ENCODE assay signal across 18 cellular contexts in genomic region chr19:43675906-43676305, GRCh38. TPM values are rescaled to one million over a fixed set of nuclear protein-coding genes. Genes with fewer than 3 reads are reported as not detected.
DNase-seq lines count a peak whose midpoint lies in the region; ATAC-seq and TF ChIP-seq lines count a peak whose summit lies in the region.
"Had no signal": no experiment of that assay in that cellular context is flagged by ENCODE, and none has a peak within 500 bp of the region (broad histone marks: within the 10 kb centered on the region; RNA-seq: fewer than 3 reads in every experiment).

No MANE protein-coding gene starts in this region.

- H3K27ac ChIP-seq in KMS-11 = no peak overlapping the region
- H3K27ac ChIP-seq in neural progenitor cell = no peak overlapping the region
- H3K27ac ChIP-seq: gastroesophageal sphincter, thoracic aorta had no signal

- H2AFZ ChIP-seq in KMS-11 (ENCODE audit: low read depth) (peak overlapping the region; percentile 38; the same call in 1 of the 2 replicates), neural progenitor cell (replicated peaks) (peak overlapping the region; percentile 54)

- H3K4me1 ChIP-seq in KMS-11 (ENCODE audit: low read depth, poor library complexity, severe bottlenecking) (peaks cover 5% of the 10 kb centered on the region), adipocyte (ENCODE audit: control insufficient read depth, insufficient read depth, low read length) (peaks cover 22% of the 10 kb centered on the region), neural progenitor cell (peaks cover 4% of the 10 kb centered on the region)

- peaks cover 25% of the 10 kb centered on the region for H3K4me1 Mint-ChIP-seq in Calu3 (ENCODE audit: low read depth, unreplicated experiment)
- H3K4me1 Mint-ChIP-seq in neural progenitor cell = peaks cover 9% of the 10 kb centered on the region

- H3F3A ChIP-seq in neural progenitor cell (ENCODE audit: low read depth) = peaks cover 6% of the 10 kb centered on the region

- H3K4me3 Mint-ChIP-seq in Calu3 (ENCODE audit: low read depth, unreplicated experiment) (peak overlapping the region; percentile 55), neural progenitor cell (no peak overlapping the region)

- H3K36me3 Mint-ChIP-seq in Calu3 (ENCODE audit: insufficient read depth, unreplicated experiment) (peaks cover 6% of the 10 kb centered on the region), neural progenitor cell (no peaks in the 10 kb centered on the region)
- H3K36me3 Mint-ChIP-seq: CD4-positive, CD25-positive, alpha-beta regulatory T cell had no signal

- BruUV-seq in Calu3 (replicated peaks; lab: Mats Ljungman, UMichigan) = no TSS peak

- ATAC-seq in HG03108 (IDR thresholded peaks at IDR 0.05; ENCODE audit: unreplicated experiment) = no peak
- ATAC-seq: gastroesophageal sphincter had no signal

- H3K4me3 ChIP-seq in KMS-11 (IDR thresholded peaks at IDR 0.05; ENCODE audit: insufficient read depth, low read depth, low read length) (no peak overlapping the region), adipocyte (ENCODE audit: low read length) (no peak overlapping the region), neural progenitor cell (no peak overlapping the region)
- H3K4me3 ChIP-seq: gastroesophageal sphincter, MG63, thoracic aorta had no signal

- H3K9ac ChIP-seq in KMS-11 (no peak overlapping the region), adipocyte (ENCODE audit: low read length) (peak overlapping the region; percentile 10), neural progenitor cell (no peak overlapping the region)

- H3K36me3 ChIP-seq in KMS-11 (ENCODE audit: insufficient read depth) (no peaks in the 10 kb centered on the region), adipocyte (ENCODE audit: control insufficient read depth, insufficient read depth, low read length, severe bottlenecking) (no peaks in the 10 kb centered on the region), neural progenitor cell (no peaks in the 10 kb centered on the region)
- H3K36me3 ChIP-seq: brain microvascular endothelial cell, gastroesophageal sphincter, MG63, thoracic aorta had no signal

- TF ChIP-seq CTCF in Calu3 (IDR thresholded peaks at IDR 0.05; ENCODE audit: unreplicated experiment) = no peak
- no peak for TF ChIP-seq CTCF in KMS-11 (conservative IDR thresholded peaks at IDR 0.05; ENCODE audit: low read depth, low read length)
- TF ChIP-seq CTCF in neural progenitor cell (IDR thresholded peaks at IDR 0.05) = no peak

- H3K79me2 ChIP-seq in KMS-11 (ENCODE audit: insufficient read depth, low read depth) (no peaks in the 10 kb centered on the region), neural progenitor cell (ENCODE audit: low read depth) (no peaks in the 10 kb centered on the region)

- H3K9me3 Mint-ChIP-seq in Calu3 (ENCODE audit: low read depth, unreplicated experiment) (no peaks in the 10 kb centered on the region), neural progenitor cell (no peaks in the 10 kb centered on the region)
- H3K9me3 Mint-ChIP-seq: CD4-positive, CD25-positive, alpha-beta regulatory T cell had no signal

- intact Hi-C loops in Calu3 (cut with micrococcal nuclease; ENCODE audit: unreplicated experiment) = no loop called here

- H3K9me3 ChIP-seq in adipocyte (ENCODE audit: control insufficient read depth, low read length) (no peaks in the 10 kb centered on the region), neural progenitor cell (ENCODE audit: low read depth) (no peaks in the 10 kb centered on the region)
- H3K9me3 ChIP-seq: gastroesophageal sphincter, MG63, thoracic aorta had no signal

- H3K4me2 ChIP-seq in KMS-11 (peak overlapping the region; percentile 47; the same call in 1 of the 2 replicates), neural progenitor cell (no peak overlapping the region)

- DNase-seq in Calu3 (no peak), adipocyte (ENCODE audit: low read depth) (no peak), neural progenitor cell (ENCODE audit: low spot score) (no peak), cerebellum (ENCODE audit: low spot score) (no peak), NCI-H2227 (lab: John Stamatoyannopoulos, UW; ENCODE audit: unreplicated experiment) (no peak)
- DNase-seq: NCI-H1930, NCI-H524 had no signal

- H4K20me1 ChIP-seq in KMS-11 (ENCODE audit: insufficient read depth) = no peaks in the 10 kb centered on the region
- no peaks in the 10 kb centered on the region for H4K20me1 ChIP-seq in neural progenitor cell (ENCODE audit: low read depth)

- H3K27me3 ChIP-seq in KMS-11 (ENCODE audit: insufficient read depth, low read depth) (no peaks in the 10 kb centered on the region), adipocyte (replicated peaks; ENCODE audit: control insufficient read depth, insufficient read depth, low read length) (no peaks in the 10 kb centered on the region), neural progenitor cell (peaks cover 6% of the 10 kb centered on the region)
- H3K27me3 ChIP-seq: brain microvascular endothelial cell, gastroesophageal sphincter, MG63 had no signal

- CTCF ChIA-PET in Calu3 (lab: Charles Lee) = interaction anchor here (0.7 kb wide), 1 partner anchor 343 kb away, joined by 8 read pairs; no protein-coding TSS in a partner anchor

- peak overlapping the region; percentile 98 for H3K27ac Mint-ChIP-seq in Calu3 (ENCODE audit: unreplicated experiment)
- H3K27ac Mint-ChIP-seq in neural progenitor cell = no peak overlapping the region

- no peaks in the 10 kb centered on the region for H3K27me3 Mint-ChIP-seq in Calu3 (ENCODE audit: unreplicated experiment)
- peaks cover 10% of the 10 kb centered on the region for H3K27me3 Mint-ChIP-seq in neural progenitor cell (ENCODE audit: insufficient read depth, low read depth)

RNA-seq across cellular contexts. Expression of gene PLAUR, which starts 5.9 kb away (rescaled TPM):
- total RNA-seq in Calu3 (2022) (78.2 and 147 TPM in 2 replicates), neural progenitor cell (ENCODE audit: low replicate concordance) (12.9 and 36.5 TPM in 2 replicates), cerebellum (4.4 TPM)

RNA-seq across cellular contexts. Expression of gene CADM4, which starts 36.3 kb away (rescaled TPM):
- total RNA-seq in Calu3 (2022) (14.5 and 17.5 TPM in 2 replicates), neural progenitor cell (ENCODE audit: low replicate concordance) (7.7 and 28.6 TPM in 2 replicates), cerebellum (43.0 TPM)

RNA-seq across cellular contexts. Expression of gene IRGC, which starts 40.0 kb away (rescaled TPM):
- total RNA-seq in Calu3 (2022) (not detected in 2 replicates), neural progenitor cell (ENCODE audit: low replicate concordance) (not detected in 2 replicates), cerebellum (not detected)
- total RNA-seq: CD4-positive, CD25-positive, alpha-beta regulatory T cell; Daoy; gastroesophageal sphincter; posterior vena cava; RPMI7951; T-helper 2 cell treated with Interferon-gamma antibody and Interleukin-4, amounts not matched to agents 100 ng/mL and 5 ng/mL, for 36 hours; thoracic aorta had no signal

RNA-seq across cellular contexts. Expression of gene ZNF428, which starts 56.5 kb away (rescaled TPM):
- total RNA-seq in Calu3 (2022) (32.8 and 33.2 TPM in 2 replicates), neural progenitor cell (ENCODE audit: low replicate concordance) (18.5 and 57.7 TPM in 2 replicates), cerebellum (66.2 TPM)
